In the genomic region with DNA sequence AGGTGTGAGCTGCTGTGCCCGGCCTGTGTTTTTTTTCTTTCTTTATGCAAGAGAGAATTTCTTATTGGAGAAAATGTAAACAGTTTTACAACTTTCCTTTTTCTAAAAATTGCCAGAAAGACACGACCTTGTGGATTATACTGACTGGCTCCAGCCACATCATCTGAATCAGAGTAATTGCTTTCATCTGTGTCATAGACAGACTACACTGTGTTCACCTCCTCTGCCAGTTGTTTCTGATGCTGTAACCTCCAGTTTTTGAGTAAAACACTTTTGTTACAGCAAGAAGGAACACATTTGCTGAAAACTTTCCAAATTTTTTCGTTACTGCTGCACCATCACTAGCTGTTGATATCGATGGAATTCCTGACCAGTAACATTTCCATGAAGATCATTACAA, we compare ENCODE assay signal across 27 cellular contexts. TPM values are rescaled to one million over a fixed set of nuclear protein-coding genes. Genes with fewer than 3 reads are reported as not detected.
"Had no signal": no experiment of that assay in that cellular context is flagged by ENCODE, and none has a peak within 500 bp of the region (broad histone marks: within the 10 kb centered on the region; RNA-seq: fewer than 3 reads in every experiment).

No MANE protein-coding gene starts in this region.

- H3K27ac ChIP-seq: dorsolateral prefrontal cortex, epithelial cell of prostate, hepatocyte, neural progenitor cell, prostate gland, right atrium auricular region, suprapubic skin, transverse colon had no signal

- H3K36me3 Mint-ChIP-seq: activated CD4-positive, alpha-beta memory T cell treated with anti-CD3 and anti-CD28 coated beads for 36 hours; activated CD8-positive, alpha-beta memory T cell treated with anti-CD3 and anti-CD28 coated beads, Interleukin-2, amount 10 ng/mL, durations not matched to agents 7 days and 5 days; activated naive CD8-positive, alpha-beta T cell treated with anti-CD3 and anti-CD28 coated beads for 36 hours; brain; naive thymus-derived CD4-positive, alpha-beta T cell; neural progenitor cell; WTC11 had no signal

- H3K36me3 ChIP-seq: neural progenitor cell, prostate gland, right atrium auricular region, suprapubic skin, transverse colon had no signal

- H3K27ac Mint-ChIP-seq: activated CD4-positive, alpha-beta memory T cell treated with anti-CD3 and anti-CD28 coated beads for 36 hours; activated CD8-positive, alpha-beta memory T cell treated with anti-CD3 and anti-CD28 coated beads, Interleukin-2, amount 10 ng/mL, durations not matched to agents 7 days and 5 days; activated naive CD8-positive, alpha-beta T cell treated with anti-CD3 and anti-CD28 coated beads for 36 hours; activated T-helper 17 cell treated with anti-CD3 and anti-CD28 coated beads, Interleukin-2, amount 50 U/mL, for 72 hours; brain; endodermal cell; naive thymus-derived CD4-positive, alpha-beta T cell; neural progenitor cell; stimulated activated naive CD8-positive, alpha-beta T cell treated with anti-CD3 and anti-CD28 coated beads, Interleukin-15, Interleukin-2, amounts not matched to agents 100 ng/mL and 50 ng/mL, for 24 hours; WTC11 had no signal

- H3K4me3 Mint-ChIP-seq: activated CD4-positive, alpha-beta memory T cell treated with anti-CD3 and anti-CD28 coated beads for 36 hours; activated CD8-positive, alpha-beta memory T cell treated with anti-CD3 and anti-CD28 coated beads, Interleukin-2, amount 10 ng/mL, durations not matched to agents 7 days and 5 days; activated naive CD8-positive, alpha-beta T cell treated with anti-CD3 and anti-CD28 coated beads for 36 hours; activated T-helper 17 cell treated with anti-CD3 and anti-CD28 coated beads, Interleukin-2, amount 50 U/mL, for 72 hours; brain; endodermal cell; naive thymus-derived CD4-positive, alpha-beta T cell; neural progenitor cell; stimulated activated naive CD8-positive, alpha-beta T cell treated with anti-CD3 and anti-CD28 coated beads, Interleukin-15, Interleukin-2, amounts not matched to agents 100 ng/mL and 50 ng/mL, for 24 hours; WTC11 had no signal

- H3K4me1 Mint-ChIP-seq: activated CD8-positive, alpha-beta memory T cell treated with anti-CD3 and anti-CD28 coated beads, Interleukin-2, amount 10 ng/mL, durations not matched to agents 7 days and 5 days; activated naive CD8-positive, alpha-beta T cell treated with anti-CD3 and anti-CD28 coated beads for 36 hours; activated T-helper 17 cell treated with anti-CD3 and anti-CD28 coated beads, Interleukin-2, amount 50 U/mL, for 72 hours; brain; naive thymus-derived CD4-positive, alpha-beta T cell; WTC11 had no signal

- H3K9me3 Mint-ChIP-seq: activated CD4-positive, alpha-beta memory T cell treated with anti-CD3 and anti-CD28 coated beads for 36 hours; activated naive CD8-positive, alpha-beta T cell treated with anti-CD3 and anti-CD28 coated beads for 36 hours; activated T-helper 17 cell treated with anti-CD3 and anti-CD28 coated beads, Interleukin-2, amount 50 U/mL, for 72 hours; brain; endodermal cell; neural progenitor cell; stimulated activated naive CD8-positive, alpha-beta T cell treated with anti-CD3 and anti-CD28 coated beads, Interleukin-15, Interleukin-2, amounts not matched to agents 100 ng/mL and 50 ng/mL, for 24 hours; WTC11 had no signal

- H3K9me3 ChIP-seq: prostate gland, right atrium auricular region, suprapubic skin, transverse colon had no signal

- H3K4me1 ChIP-seq: neural progenitor cell, prostate gland, right atrium auricular region, suprapubic skin, transverse colon had no signal

- H3K27me3 ChIP-seq: dorsolateral prefrontal cortex, hepatocyte, neural progenitor cell, right atrium auricular region, suprapubic skin, transverse colon had no signal

- H3K27me3 Mint-ChIP-seq: brain; stimulated activated naive CD8-positive, alpha-beta T cell treated with anti-CD3 and anti-CD28 coated beads, Interleukin-15, Interleukin-2, amounts not matched to agents 100 ng/mL and 50 ng/mL, for 24 hours had no signal

- DNase-seq: activated CD4-positive, alpha-beta memory T cell treated with anti-CD3 and anti-CD28 coated beads for 36 hours; activated CD4-positive, alpha-beta T cell treated with anti-CD3 and anti-CD28 coated beads for 4 hours; activated CD8-positive, alpha-beta memory T cell treated with anti-CD3 and anti-CD28 coated beads, Interleukin-2, amount 10 ng/mL, durations not matched to agents 7 days and 5 days; activated naive CD4-positive, alpha-beta T cell; activated naive CD8-positive, alpha-beta T cell treated with anti-CD3 and anti-CD28 coated beads for 36 hours; central memory CD4-positive, alpha-beta T cell; dorsolateral prefrontal cortex; endodermal cell; mesenchymal stem cell; naive thymus-derived CD4-positive, alpha-beta T cell; T-helper 2 cell; transverse colon had no signal

- ATAC-seq: activated CD8-positive, alpha-beta memory T cell treated with anti-CD3 and anti-CD28 coated beads, Interleukin-2, amount 10 ng/mL, durations not matched to agents 7 days and 5 days; activated T-helper 17 cell treated with anti-CD3 and anti-CD28 coated beads, Interleukin-2, amount 50 U/mL, for 72 hours; naive thymus-derived CD4-positive, alpha-beta T cell; WTC11 had no signal

- H3K4me3 ChIP-seq: dorsolateral prefrontal cortex, hepatocyte, neural progenitor cell, prostate gland, right atrium auricular region, suprapubic skin, transverse colon had no signal

RNA-seq across cellular contexts. Expression of a gene that starts 55.1 kb away (rescaled TPM):
- total RNA-seq: activated CD4-positive, alpha-beta memory T cell treated with anti-CD3 and anti-CD28 coated beads for 36 hours; activated CD8-positive, alpha-beta memory T cell treated with anti-CD3 and anti-CD28 coated beads, Interleukin-2, amount 10 ng/mL, durations not matched to agents 7 days and 5 days; activated naive CD8-positive, alpha-beta T cell treated with anti-CD3 and anti-CD28 coated beads for 36 hours; activated T-helper 17 cell treated with anti-CD3 and anti-CD28 coated beads, Interleukin-2, amount 50 U/mL, for 72 hours; glomerular endothelial cell; hepatocyte; liver; mucosa of gallbladder; naive thymus-derived CD4-positive, alpha-beta T cell; osteocyte; prostate gland; right atrium auricular region; skeletal muscle tissue; suprapubic skin; transverse colon had no signal
- polyA plus RNA-seq: liver; naive thymus-derived CD4-positive, alpha-beta T cell had no signal
